In genomic region chr6:170289971-170290305, GRCh38 we compare ENCODE assay signal across 9 cellular contexts. TPM values are rescaled to one million over a fixed set of nuclear protein-coding genes. Genes with fewer than 3 reads are reported as not detected.
DNase-seq lines count a peak whose midpoint lies in the region; ATAC-seq and TF ChIP-seq lines count a peak whose summit lies in the region.
"Had no signal": no experiment of that assay in that cellular context is flagged by ENCODE, and none has a peak within 500 bp of the region (broad histone marks: within the 10 kb centered on the region; RNA-seq: fewer than 3 reads in every experiment).

No MANE protein-coding gene starts in this region.

- H3K36me3 ChIP-seq in BE2C (no peaks in the 10 kb centered on the region), ectodermal cell (ENCODE audit: control insufficient read depth, insufficient read depth, low read length) (peaks cover 26% of the 10 kb centered on the region)

- TF ChIP-seq CTCF in BE2C (IDR thresholded peaks at IDR 0.05; ENCODE audit: low read depth, low read length): no peak
- no peak for TF ChIP-seq CTCF in natural killer cell (IDR thresholded peaks at IDR 0.05)

- peaks cover 32 to 58% of the 10 kb centered on the region in 2 donors for H3K27me3 Mint-ChIP-seq in natural killer cell (ENCODE audit: low read depth in 2 of 2)

- H3K27me3 ChIP-seq in BE2C: peaks cover 78% of the 10 kb centered on the region
- H3K27me3 ChIP-seq in ectodermal cell (ENCODE audit: control insufficient read depth, insufficient read depth, low read length, poor library complexity, severe bottlenecking): peaks cover 96% of the 10 kb centered on the region

- H3K4me3 ChIP-seq in BE2C (ENCODE audit: low read depth, low read length): peak overlapping the region; percentile 63
- H3K4me3 ChIP-seq in Jurkat, Clone E6-1 (ENCODE audit: low read length): peak overlapping the region; percentile 44
- peak overlapping the region; percentile 65 for H3K4me3 ChIP-seq in ectodermal cell (ENCODE audit: insufficient read depth, low read depth, low read length)

- peaks cover 7% of the 10 kb centered on the region for H3K36me3 Mint-ChIP-seq in natural killer cell

- peaks cover 34 to 54% of the 10 kb centered on the region in 2 donors for H3K4me1 Mint-ChIP-seq in natural killer cell

- no peak overlapping the region for H3K27ac ChIP-seq in ectodermal cell (ENCODE audit: insufficient read depth, low read depth, low read length, poor library complexity, severe bottlenecking)

- intact Hi-C loops in natural killer cell (cut with micrococcal nuclease): loop anchor here (10.0 kb wide), 1 partner anchor 225 kb away; no protein-coding TSS in a partner anchor

- no peaks in the 10 kb centered on the region for H3K9me3 Mint-ChIP-seq in natural killer cell

- peaks cover 11% of the 10 kb centered on the region; the same call in 1 of the 2 replicates for H3K4me1 ChIP-seq in BE2C
- peaks cover 57% of the 10 kb centered on the region for H3K4me1 ChIP-seq in ectodermal cell (ENCODE audit: control insufficient read depth, insufficient read depth, low read length)

- no peaks in the 10 kb centered on the region for H3K9me3 ChIP-seq in BE2C
- no peaks in the 10 kb centered on the region for H3K9me3 ChIP-seq in ectodermal cell (ENCODE audit: control insufficient read depth, low read length)

- ATAC-seq in natural killer cell (peak in 2 of 3 donors; percentile 16 to 20), GM18858 (IDR thresholded peaks at IDR 0.05; ENCODE audit: unreplicated experiment) (no peak), GM21515 (IDR thresholded peaks at IDR 0.05; ENCODE audit: unreplicated experiment) (no peak)

- DNase-seq in BE2C (no peak), natural killer cell (no peak), NCI-H446 treated with DMSO at 0.1 percent for 48 hours (lab: John Stamatoyannopoulos, UW) (no peak), NCI-H2081 treated with DMSO at 0.1 percent for 48 hours (lab: John Stamatoyannopoulos, UW) (no peak)
- DNase-seq in Jurkat, Clone E6-1 (ENCODE audit: low read depth, low spot score): no peak
- DNase-seq: activated gamma-delta T cell treated with Interleukin-2 at 50 U/mL for 16 hours had no signal

- 0 to 1% methylated on average over 41 of the region's 41 CpGs for WGBS in ectodermal cell, 2 experiments

- peak overlapping the region; percentile 98 for H3K4me3 Mint-ChIP-seq in natural killer cell

- H3K27ac Mint-ChIP-seq in natural killer cell: peak overlapping the region; percentile 71 to 73

RNA-seq across cellular contexts. Expression of gene DLL1, which starts 0.9 kb away (rescaled TPM):
- polyA plus RNA-seq in BE2C (2012; ENCODE audit: insufficient read depth, insufficient read length, low read depth): 0.37 TPM
- polyA plus RNA-seq in Jurkat, Clone E6-1 (2012; ENCODE audit: insufficient read depth, insufficient read length): 1.1 TPM
- polyA plus RNA-seq in ectodermal cell (2013, experiment 1 of 4): 44.1 TPM
- polyA plus RNA-seq in ectodermal cell (2013, experiment 2 of 4): 61.6 TPM
- polyA plus RNA-seq in ectodermal cell (2013, experiment 3 of 4): 59.0 TPM
- polyA plus RNA-seq in ectodermal cell (2013, experiment 4 of 4): 67.6 TPM
- total RNA-seq in natural killer cell: 10 to 100 TPM in 1 of 3 donors, 1 to 10 TPM in 2; 4.3 to 16.9 (median 6.0) TPM

RNA-seq across cellular contexts. Expression of gene FAM120B, which starts 16.6 kb away (rescaled TPM):
- polyA plus RNA-seq in BE2C (2012; ENCODE audit: insufficient read depth, insufficient read length, low read depth): 32.9 TPM
- 21.8 TPM for polyA plus RNA-seq in Jurkat, Clone E6-1 (2012; ENCODE audit: insufficient read depth, insufficient read length)
- 30.6 TPM for polyA plus RNA-seq in ectodermal cell (2013, experiment 1 of 4)
- 33.5 TPM for polyA plus RNA-seq in ectodermal cell (2013, experiment 2 of 4)
- polyA plus RNA-seq in ectodermal cell (2013, experiment 3 of 4): 20.1 TPM
- polyA plus RNA-seq in ectodermal cell (2013, experiment 4 of 4): 21.9 TPM
- 10 to 100 TPM; 37.8 to 55.6 (median 39.9) TPM for total RNA-seq in natural killer cell

Comparison
In these comparisons a context has a peak if more than half of its experiments do, and no peak if none do; other contexts are left out.
1. ATAC-seq: peak in natural killer cell (2 of 3); none in GM18858 (single experiment) and GM21515 (single experiment).
2. Peak in every context shown above with its lines, with median percentiles within 50 percentile points of each other: H3K4me3 ChIP-seq.